Comparison of ENCODE assay signal across 10 cellular contexts in the genomic region with DNA sequence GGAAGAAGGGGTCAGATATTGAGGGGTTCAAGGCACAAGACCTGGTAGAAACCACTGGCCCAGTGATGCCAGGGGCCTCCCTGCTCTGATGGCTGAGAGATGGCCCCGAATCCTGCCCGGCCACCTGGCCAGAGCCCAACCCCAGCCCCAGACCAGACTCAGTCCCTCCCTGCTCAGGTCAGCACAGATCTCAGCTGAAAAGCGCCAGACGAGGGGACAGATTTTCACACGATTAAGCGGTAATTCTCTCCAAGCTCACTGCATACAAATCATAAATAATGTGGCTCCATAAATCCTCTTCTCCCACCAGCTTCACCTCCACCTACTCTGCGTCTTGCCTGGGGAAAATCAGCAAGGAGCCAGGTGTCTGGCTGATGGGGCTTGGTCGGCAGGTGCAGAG. TPM values are rescaled to one million over a fixed set of nuclear protein-coding genes. Genes with fewer than 3 reads are reported as not detected.
DNase-seq lines count a peak whose midpoint lies in the region; TF ChIP-seq lines count a peak whose summit lies in the region.
"Had no signal": no experiment of that assay in that cellular context is flagged by ENCODE, and none has a peak within 500 bp of the region (broad histone marks: within the 10 kb centered on the region; RNA-seq: fewer than 3 reads in every experiment).

No MANE protein-coding gene starts in this region.

- no peak for TF ChIP-seq POLR2A in thyroid gland (IDR thresholded peaks at IDR 0.05)

- TF ChIP-seq CTCF in WERI-Rb-1 (IDR thresholded peaks at IDR 0.05; ENCODE audit: low read depth, low read length) = no peak
- TF ChIP-seq CTCF in thyroid gland (IDR thresholded peaks at IDR 0.05) = no peak
- no peak for TF ChIP-seq CTCF in GM13977 (IDR thresholded peaks at IDR 0.05; ENCODE audit: extremely low read depth, insufficient read depth, missing control alignments)

- WGBS in thyroid gland, 2 donors = 86 to 90% methylated on average over 8 of the region's 8 CpGs

- H3K4me3 ChIP-seq in H7 (ENCODE audit: insufficient read depth, low read depth, low read length) (no peak overlapping the region), WERI-Rb-1 (ENCODE audit: low read depth, low read length) (0 out of 2 replicates have a peak overlapping the region, but pooled peaks have one; percentile 1), thyroid gland (replicated peaks in 1 of 3) (no peak overlapping the region)
- H3K4me3 ChIP-seq: GM23338 had no signal

- intact Hi-C loops in thyroid gland (cut with DNase I) = no loop called here

- peak; percentile 66 for DNase-seq in NCI-H146 (lab: John Stamatoyannopoulos, UW)
- no peak for DNase-seq in NCI-H146 treated with DMSO at 0.1 percent for 48 hours (lab: John Stamatoyannopoulos, UW; ENCODE audit: unreplicated experiment)
- peak; percentile 60 for DNase-seq in H7
- peak; percentile 88 for DNase-seq in WERI-Rb-1
- DNase-seq in thyroid gland = no peak
- DNase-seq in inferior parietal cortex (ENCODE audit: extremely low spot score) = no peak
- no peak for DNase-seq in GM13977 (ENCODE audit: low spot score)
- DNase-seq: CD4-positive, alpha-beta T cell; KBM-7 had no signal

- H3K27me3 ChIP-seq in H7 (ENCODE audit: control insufficient read depth, insufficient read depth, low read length) (no peaks in the 10 kb centered on the region), WERI-Rb-1 (ENCODE audit: insufficient read depth, low read depth, severe bottlenecking) (no peaks in the 10 kb centered on the region), thyroid gland (no peaks in the 10 kb centered on the region)

- in situ Hi-C loops in GM13977 (cut with MboI; ENCODE audit: low pct_unique_long_range_greater_than_20kb, low sequenced_read_pairs, unreplicated experiment) = no loop called here

- H3K27ac ChIP-seq in WERI-Rb-1 (peak overlapping the region; percentile 87), thyroid gland (no peak overlapping the region)

- H3K36me3 ChIP-seq in H7 (replicated peaks; ENCODE audit: control insufficient read depth, insufficient read depth, low read length) = no peaks in the 10 kb centered on the region
- peaks cover 11% of the 10 kb centered on the region for H3K36me3 ChIP-seq in WERI-Rb-1
- H3K36me3 ChIP-seq in thyroid gland = no peaks in the 10 kb centered on the region

- H3K9me3 ChIP-seq in WERI-Rb-1 (ENCODE audit: severe bottlenecking) (peaks cover 3% of the 10 kb centered on the region), thyroid gland (no peaks in the 10 kb centered on the region)

- no peaks in the 10 kb centered on the region for H3K4me1 ChIP-seq in thyroid gland

RNA-seq across cellular contexts. Expression of a gene that starts 57.1 kb away (rescaled TPM):
- total RNA-seq in H7 (2014; rRNA removed; shearing (Covaris generic)) = 13.3 and 21.3 TPM in 2 replicates
- total RNA-seq in thyroid gland = 10 to 100 TPM; 23.9 to 37.1 (median 31.2) TPM

Comparison
In these comparisons a context has a peak if more than half of its experiments do, and no peak if none do; other contexts are left out.
1. DNase-seq: peak in NCI-H146 (single experiment), H7 (single experiment) and WERI-Rb-1 (single experiment); none in NCI-H146 treated with DMSO at 0.1 percent for 48 hours (single experiment), thyroid gland (0 of 2), inferior parietal cortex (single experiment) and GM13977 (single experiment).